1 cellular context compared by ENCODE assay signal in the genomic region with DNA sequence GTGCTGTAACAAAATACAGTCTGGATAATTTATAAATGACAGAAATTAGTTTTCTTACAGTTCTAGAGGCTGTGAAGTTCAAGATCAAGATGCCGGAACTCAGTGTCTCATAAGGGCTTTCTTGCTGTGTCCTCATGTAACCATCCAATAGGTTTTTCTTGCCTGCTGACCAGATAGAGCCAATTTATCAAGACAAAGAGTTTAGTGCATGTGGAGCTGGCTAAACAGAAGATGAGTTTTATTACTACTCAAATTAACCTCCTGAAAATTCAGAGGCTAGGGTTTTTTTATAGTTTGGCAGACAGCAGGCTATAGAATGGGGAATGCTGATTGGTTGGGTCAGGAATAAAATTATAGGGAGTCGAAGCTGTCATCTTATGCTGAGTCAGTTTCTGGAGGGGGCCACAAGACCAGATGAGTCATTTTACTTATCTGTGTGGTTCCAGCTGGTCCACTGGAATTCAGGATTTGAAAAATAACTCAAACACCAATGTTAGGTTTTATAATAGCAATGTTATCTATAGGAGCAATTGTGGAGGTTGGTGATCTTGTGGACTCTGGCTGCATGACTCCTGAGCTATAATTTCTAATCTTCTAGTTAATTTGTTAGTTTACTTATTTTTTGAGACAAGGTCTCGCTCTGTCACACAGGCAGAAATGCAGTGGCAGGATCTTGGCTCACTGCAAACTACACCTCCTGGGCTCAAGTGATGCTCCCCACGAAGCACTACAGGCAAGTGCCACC.
TF ChIP-seq lines count a peak whose summit lies in the region.

No MANE protein-coding gene starts in this region.

TF ChIP-seq in K562, 482 proteins besides CTCF, POLR2A, EP300 and RAD21 (continued from another document and continues in another):
- TF ChIP-seq SP1 (CRISPR knock-in tag; IDR thresholded peaks at IDR 0.05) (0 out of 2 replicates have a peak, but pooled peaks have one; percentile 33), ZFP36 (IDR thresholded peaks at IDR 0.05; ENCODE audit: low read depth, low read length, partially characterized antibody) (no peak), FOXA3 (CRISPR knock-in tag; conservative IDR thresholded peaks at IDR 0.05 in 1 of 2, IDR thresholded peaks at IDR 0.05 in 1 of 2) (peak; percentile 83 to 85; a peak in 3 of 4 replicates), MCM3 (IDR thresholded peaks at IDR 0.05) (no peak), GATA2 (CRISPR knock-in tag; IDR thresholded peaks at IDR 0.05) (peak; percentile 86), SMAD4 (CRISPR knock-in tag; conservative IDR thresholded peaks at IDR 0.05) (peak; percentile 67), FOXM1 (IDR thresholded peaks at IDR 0.05; ENCODE audit: low read depth) (peak; percentile 98), FOXM1 (CRISPR knock-in tag; IDR thresholded peaks at IDR 0.05; ENCODE audit: low read depth) (no peak), ZNF766 (CRISPR knock-in tag; conservative IDR thresholded peaks at IDR 0.05) (peak; percentile 5; the same call in 1 of the 2 replicates), EP400 (IDR thresholded peaks at IDR 0.05) (peak; percentile 48), HDAC2 (IDR thresholded peaks at IDR 0.05) (peak; percentile 99), BRCA1 (IDR thresholded peaks at IDR 0.05) (no peak), BRCA1 (CRISPR knock-in tag; IDR thresholded peaks at IDR 0.05) (no peak), ZNF785 (CRISPR knock-in tag; IDR thresholded peaks at IDR 0.05) (no peak), CBFA2T3 (IDR thresholded peaks at IDR 0.05) (peak; percentile 99)
- TF ChIP-seq, protein P1, sequence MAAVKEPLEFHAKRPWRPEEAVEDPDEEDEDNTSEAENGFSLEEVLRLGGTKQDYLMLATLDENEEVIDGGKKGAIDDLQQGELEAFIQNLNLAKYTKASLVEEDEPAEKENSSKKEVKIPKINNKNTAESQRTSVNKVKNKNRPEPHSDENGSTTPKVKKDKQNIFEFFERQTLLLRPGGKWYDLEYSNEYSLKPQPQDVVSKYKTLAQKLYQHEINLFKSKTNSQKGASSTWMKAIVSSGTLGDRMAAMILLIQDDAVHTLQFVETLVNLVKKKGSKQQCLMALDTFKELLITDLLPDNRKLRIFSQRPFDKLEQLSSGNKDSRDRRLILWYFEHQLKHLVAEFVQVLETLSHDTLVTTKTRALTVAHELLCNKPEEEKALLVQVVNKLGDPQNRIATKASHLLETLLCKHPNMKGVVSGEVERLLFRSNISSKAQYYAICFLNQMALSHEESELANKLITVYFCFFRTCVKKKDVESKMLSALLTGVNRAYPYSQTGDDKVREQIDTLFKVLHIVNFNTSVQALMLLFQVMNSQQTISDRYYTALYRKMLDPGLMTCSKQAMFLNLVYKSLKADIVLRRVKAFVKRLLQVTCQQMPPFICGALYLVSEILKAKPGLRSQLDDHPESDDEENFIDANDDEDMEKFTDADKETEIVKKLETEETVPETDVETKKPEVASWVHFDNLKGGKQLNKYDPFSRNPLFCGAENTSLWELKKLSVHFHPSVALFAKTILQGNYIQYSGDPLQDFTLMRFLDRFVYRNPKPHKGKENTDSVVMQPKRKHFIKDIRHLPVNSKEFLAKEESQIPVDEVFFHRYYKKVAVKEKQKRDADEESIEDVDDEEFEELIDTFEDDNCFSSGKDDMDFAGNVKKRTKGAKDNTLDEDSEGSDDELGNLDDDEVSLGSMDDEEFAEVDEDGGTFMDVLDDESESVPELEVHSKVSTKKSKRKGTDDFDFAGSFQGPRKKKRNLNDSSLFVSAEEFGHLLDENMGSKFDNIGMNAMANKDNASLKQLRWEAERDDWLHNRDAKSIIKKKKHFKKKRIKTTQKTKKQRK (IDR thresholded peaks at IDR 0.05; ENCODE audit: borderline replicate concordance, low read depth, low read length): no peak
- TF ChIP-seq, protein P2, sequence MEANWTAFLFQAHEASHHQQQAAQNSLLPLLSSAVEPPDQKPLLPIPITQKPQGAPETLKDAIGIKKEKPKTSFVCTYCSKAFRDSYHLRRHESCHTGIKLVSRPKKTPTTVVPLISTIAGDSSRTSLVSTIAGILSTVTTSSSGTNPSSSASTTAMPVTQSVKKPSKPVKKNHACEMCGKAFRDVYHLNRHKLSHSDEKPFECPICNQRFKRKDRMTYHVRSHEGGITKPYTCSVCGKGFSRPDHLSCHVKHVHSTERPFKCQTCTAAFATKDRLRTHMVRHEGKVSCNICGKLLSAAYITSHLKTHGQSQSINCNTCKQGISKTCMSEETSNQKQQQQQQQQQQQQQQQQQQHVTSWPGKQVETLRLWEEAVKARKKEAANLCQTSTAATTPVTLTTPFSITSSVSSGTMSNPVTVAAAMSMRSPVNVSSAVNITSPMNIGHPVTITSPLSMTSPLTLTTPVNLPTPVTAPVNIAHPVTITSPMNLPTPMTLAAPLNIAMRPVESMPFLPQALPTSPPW (CRISPR knock-in tag; IDR thresholded peaks at IDR 0.05): peak; percentile 88
- TF ChIP-seq, protein P3, sequence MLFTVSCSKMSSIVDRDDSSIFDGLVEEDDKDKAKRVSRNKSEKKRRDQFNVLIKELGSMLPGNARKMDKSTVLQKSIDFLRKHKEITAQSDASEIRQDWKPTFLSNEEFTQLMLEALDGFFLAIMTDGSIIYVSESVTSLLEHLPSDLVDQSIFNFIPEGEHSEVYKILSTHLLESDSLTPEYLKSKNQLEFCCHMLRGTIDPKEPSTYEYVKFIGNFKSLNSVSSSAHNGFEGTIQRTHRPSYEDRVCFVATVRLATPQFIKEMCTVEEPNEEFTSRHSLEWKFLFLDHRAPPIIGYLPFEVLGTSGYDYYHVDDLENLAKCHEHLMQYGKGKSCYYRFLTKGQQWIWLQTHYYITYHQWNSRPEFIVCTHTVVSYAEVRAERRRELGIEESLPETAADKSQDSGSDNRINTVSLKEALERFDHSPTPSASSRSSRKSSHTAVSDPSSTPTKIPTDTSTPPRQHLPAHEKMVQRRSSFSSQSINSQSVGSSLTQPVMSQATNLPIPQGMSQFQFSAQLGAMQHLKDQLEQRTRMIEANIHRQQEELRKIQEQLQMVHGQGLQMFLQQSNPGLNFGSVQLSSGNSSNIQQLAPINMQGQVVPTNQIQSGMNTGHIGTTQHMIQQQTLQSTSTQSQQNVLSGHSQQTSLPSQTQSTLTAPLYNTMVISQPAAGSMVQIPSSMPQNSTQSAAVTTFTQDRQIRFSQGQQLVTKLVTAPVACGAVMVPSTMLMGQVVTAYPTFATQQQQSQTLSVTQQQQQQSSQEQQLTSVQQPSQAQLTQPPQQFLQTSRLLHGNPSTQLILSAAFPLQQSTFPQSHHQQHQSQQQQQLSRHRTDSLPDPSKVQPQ (CRISPR knock-in tag; IDR thresholded peaks at IDR 0.05; ENCODE audit: borderline replicate concordance): no peak
- TF ChIP-seq, protein P4, sequence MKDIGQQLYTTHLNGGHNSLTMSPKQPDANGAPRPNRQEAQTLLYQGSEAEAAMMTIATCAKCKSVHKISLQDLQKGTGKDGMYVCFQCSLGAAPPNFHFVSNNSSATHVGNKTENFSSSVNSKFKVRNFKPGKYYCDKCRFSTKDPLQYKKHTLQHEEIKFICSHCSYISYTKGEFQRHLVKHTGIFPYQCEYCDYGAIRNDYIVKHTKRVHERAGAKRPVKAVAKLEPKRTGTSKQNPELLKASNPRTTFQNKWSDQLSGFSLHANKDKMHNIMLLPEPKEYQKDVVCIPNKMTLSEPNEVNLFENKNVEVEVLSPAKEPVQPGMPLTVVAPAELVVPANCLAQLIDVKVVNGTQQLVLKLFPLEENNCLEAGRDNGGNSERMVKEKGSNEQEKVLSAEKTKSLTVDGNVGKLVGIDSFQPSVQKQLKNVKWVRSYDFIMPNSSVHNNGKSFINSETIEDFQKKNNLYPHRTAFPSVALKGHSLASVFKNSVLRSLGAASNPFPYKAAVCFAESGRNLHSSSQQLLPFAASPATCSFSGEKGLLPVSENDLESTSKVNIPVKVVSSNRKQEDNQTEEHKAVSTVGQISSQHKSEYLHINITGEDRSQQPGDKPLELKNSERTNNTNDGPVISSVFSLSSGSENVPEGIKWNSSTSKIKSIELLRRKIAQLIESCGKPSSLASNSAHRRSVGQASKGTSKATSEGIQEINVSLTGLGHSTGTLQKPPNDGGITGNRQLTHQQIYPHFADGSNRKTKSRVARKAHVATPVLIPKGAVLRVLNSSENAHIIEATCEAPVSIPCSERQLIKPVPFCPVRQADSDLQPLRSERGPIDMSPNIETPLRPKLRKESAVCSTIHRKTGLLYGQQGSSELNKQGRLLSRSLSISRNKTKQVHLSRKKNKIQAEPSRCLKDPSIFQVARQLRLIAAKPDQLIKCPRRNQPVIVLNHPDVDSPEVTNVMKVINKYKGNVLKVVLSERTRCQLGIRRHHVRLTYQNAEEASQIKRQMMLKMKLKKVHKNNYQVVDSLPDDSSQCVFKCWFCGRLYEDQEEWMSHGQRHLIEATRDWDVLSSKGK (CRISPR knock-in tag; IDR thresholded peaks at IDR 0.05): no peak
- TF ChIP-seq, protein P5, sequence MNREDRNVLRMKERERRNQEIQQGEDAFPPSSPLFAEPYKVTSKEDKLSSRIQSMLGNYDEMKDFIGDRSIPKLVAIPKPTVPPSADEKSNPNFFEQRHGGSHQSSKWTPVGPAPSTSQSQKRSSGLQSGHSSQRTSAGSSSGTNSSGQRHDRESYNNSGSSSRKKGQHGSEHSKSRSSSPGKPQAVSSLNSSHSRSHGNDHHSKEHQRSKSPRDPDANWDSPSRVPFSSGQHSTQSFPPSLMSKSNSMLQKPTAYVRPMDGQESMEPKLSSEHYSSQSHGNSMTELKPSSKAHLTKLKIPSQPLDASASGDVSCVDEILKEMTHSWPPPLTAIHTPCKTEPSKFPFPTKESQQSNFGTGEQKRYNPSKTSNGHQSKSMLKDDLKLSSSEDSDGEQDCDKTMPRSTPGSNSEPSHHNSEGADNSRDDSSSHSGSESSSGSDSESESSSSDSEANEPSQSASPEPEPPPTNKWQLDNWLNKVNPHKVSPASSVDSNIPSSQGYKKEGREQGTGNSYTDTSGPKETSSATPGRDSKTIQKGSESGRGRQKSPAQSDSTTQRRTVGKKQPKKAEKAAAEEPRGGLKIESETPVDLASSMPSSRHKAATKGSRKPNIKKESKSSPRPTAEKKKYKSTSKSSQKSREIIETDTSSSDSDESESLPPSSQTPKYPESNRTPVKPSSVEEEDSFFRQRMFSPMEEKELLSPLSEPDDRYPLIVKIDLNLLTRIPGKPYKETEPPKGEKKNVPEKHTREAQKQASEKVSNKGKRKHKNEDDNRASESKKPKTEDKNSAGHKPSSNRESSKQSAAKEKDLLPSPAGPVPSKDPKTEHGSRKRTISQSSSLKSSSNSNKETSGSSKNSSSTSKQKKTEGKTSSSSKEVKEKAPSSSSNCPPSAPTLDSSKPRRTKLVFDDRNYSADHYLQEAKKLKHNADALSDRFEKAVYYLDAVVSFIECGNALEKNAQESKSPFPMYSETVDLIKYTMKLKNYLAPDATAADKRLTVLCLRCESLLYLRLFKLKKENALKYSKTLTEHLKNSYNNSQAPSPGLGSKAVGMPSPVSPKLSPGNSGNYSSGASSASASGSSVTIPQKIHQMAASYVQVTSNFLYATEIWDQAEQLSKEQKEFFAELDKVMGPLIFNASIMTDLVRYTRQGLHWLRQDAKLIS (CRISPR knock-in tag; IDR thresholded peaks at IDR 0.05): no peak
- TF ChIP-seq, protein P6, sequence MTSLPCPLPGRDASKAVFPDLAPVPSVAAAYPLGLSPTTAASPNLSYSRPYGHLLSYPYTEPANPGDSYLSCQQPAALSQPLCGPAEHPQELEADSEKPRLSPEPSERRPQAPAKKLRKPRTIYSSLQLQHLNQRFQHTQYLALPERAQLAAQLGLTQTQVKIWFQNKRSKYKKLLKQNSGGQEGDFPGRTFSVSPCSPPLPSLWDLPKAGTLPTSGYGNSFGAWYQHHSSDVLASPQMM (CRISPR knock-in tag; IDR thresholded peaks at IDR 0.05): no peak
- TF ChIP-seq, protein P7, sequence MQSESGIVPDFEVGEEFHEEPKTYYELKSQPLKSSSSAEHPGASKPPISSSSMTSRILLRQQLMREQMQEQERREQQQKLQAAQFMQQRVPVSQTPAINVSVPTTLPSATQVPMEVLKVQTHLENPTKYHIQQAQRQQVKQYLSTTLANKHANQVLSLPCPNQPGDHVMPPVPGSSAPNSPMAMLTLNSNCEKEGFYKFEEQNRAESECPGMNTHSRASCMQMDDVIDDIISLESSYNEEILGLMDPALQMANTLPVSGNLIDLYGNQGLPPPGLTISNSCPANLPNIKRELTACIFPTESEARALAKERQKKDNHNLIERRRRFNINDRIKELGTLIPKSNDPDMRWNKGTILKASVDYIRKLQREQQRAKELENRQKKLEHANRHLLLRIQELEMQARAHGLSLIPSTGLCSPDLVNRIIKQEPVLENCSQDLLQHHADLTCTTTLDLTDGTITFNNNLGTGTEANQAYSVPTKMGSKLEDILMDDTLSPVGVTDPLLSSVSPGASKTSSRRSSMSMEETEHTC (IDR thresholded peaks at IDR 0.05): peak; percentile 97
